Comparison of ENCODE assay signal across 18 cellular contexts in genomic region chr14:88864198-88864597, GRCh38. TPM values are rescaled to one million over a fixed set of nuclear protein-coding genes. Genes with fewer than 3 reads are reported as not detected.
DNase-seq lines count a peak whose midpoint lies in the region; TF ChIP-seq lines count a peak whose summit lies in the region.
"Had no signal": no experiment of that assay in that cellular context is flagged by ENCODE, and none has a peak within 500 bp of the region (broad histone marks: within the 10 kb centered on the region; RNA-seq: fewer than 3 reads in every experiment).

No MANE protein-coding gene starts in this region.

- peaks cover 0 to 58% of the 10 kb centered on the region in 2 experiments for H3K36me3 ChIP-seq in mesenchymal stem cell (ENCODE audit: control insufficient read depth in 1 of 2, insufficient read depth in 2 of 2, low read depth in 1 of 2, low read length in 2 of 2)

- peak overlapping the region; percentile 32; the same call in 1 of the 2 replicates for H3K27ac Mint-ChIP-seq in HFFc6
- H3K27ac Mint-ChIP-seq in chondrocyte (ENCODE audit: unreplicated experiment), result peak overlapping the region; percentile 49
- H3K27ac Mint-ChIP-seq in neural crest cell (ENCODE audit: unreplicated experiment), result peak overlapping the region; percentile 4
- H3K27ac Mint-ChIP-seq: B cell; CD4-positive, CD25-positive, alpha-beta regulatory T cell; CD8-positive, alpha-beta memory T cell; GM23338; IgD-negative memory B cell had no signal

- no peak overlapping the region for H3K14ac ChIP-seq in mesenchymal stem cell (ENCODE audit: low read length in 2 of 2)

- peaks cover 60% of the 10 kb centered on the region for H3K36me3 Mint-ChIP-seq in HFFc6 (ENCODE audit: low read depth)
- H3K36me3 Mint-ChIP-seq in chondrocyte (ENCODE audit: low read depth), result peaks cover 9% of the 10 kb centered on the region
- peaks cover 16% of the 10 kb centered on the region for H3K36me3 Mint-ChIP-seq in neural crest cell (ENCODE audit: low read depth)

- no peak overlapping the region for H2BK5ac ChIP-seq in mesenchymal stem cell (ENCODE audit: low read depth, low read length, poor library complexity, severe bottlenecking)

- H3K9ac ChIP-seq in mesenchymal stem cell (ENCODE audit: low read length), result no peak overlapping the region
- H3K9ac ChIP-seq: BLaER1 treated with 17β-estradiol and CSF1 and Interleukin-3, amounts not matched to agents 10 nM and 100 nM had no signal

- H3K4me1 ChIP-seq in mesenchymal stem cell (ENCODE audit: control insufficient read depth, insufficient read depth, low read depth, low read length), result no peaks in the 10 kb centered on the region
- H3K4me1 ChIP-seq: BLaER1 treated with 17β-estradiol and CSF1 and Interleukin-3, amounts not matched to agents 10 nM and 100 nM had no signal

- no peak overlapping the region for H3K4me2 ChIP-seq in mesenchymal stem cell (ENCODE audit: low read length, poor library complexity, severe bottlenecking)
- H3K4me2 ChIP-seq: BLaER1 treated with 17β-estradiol and CSF1 and Interleukin-3, amounts not matched to agents 10 nM and 100 nM; GM23338 had no signal

- H3K9me3 Mint-ChIP-seq in HFFc6 (0 out of 2 replicates have a peak, but pooled peaks cover 1% of the 10 kb centered on the region), chondrocyte (ENCODE audit: low read depth) (peaks cover 1% of the 10 kb centered on the region), neural crest cell (peaks cover 1% of the 10 kb centered on the region)

- H3K4me3 Mint-ChIP-seq in HFFc6 (no peak overlapping the region), chondrocyte (ENCODE audit: unreplicated experiment) (no peak overlapping the region), neural crest cell (no peak overlapping the region)
- H3K4me3 Mint-ChIP-seq: B cell; CD4-positive, CD25-positive, alpha-beta regulatory T cell; CD8-positive, alpha-beta memory T cell; GM23338; IgD-negative memory B cell had no signal

- TF ChIP-seq CTCF in HFFc6 (IDR thresholded peaks at IDR 0.05) (no peak), chondrocyte (IDR thresholded peaks at IDR 0.05) (no peak), neural crest cell (conservative IDR thresholded peaks at IDR 0.05) (no peak)

- H3K79me1 ChIP-seq in mesenchymal stem cell (replicated peaks; ENCODE audit: low read length, poor library complexity, severe bottlenecking), result peaks cover 2% of the 10 kb centered on the region

- H4K91ac ChIP-seq in mesenchymal stem cell (ENCODE audit: low read length), result no peak overlapping the region

- no peak overlapping the region for H3K4ac ChIP-seq in mesenchymal stem cell (ENCODE audit: low read depth in 1 of 2, low read length in 2 of 2)

- DNase-seq in HFFc6 (no peak), chondrocyte (ENCODE audit: low spot score) (no peak), mesenchymal stem cell (peak; percentile 17), neural crest cell (ENCODE audit: low read depth, low spot score) (no peak), NCI-H2107 (lab: John Stamatoyannopoulos, UW) (no peak), retina (no peak), NCI-H1092 (lab: John Stamatoyannopoulos, UW) (no peak)
- DNase-seq: CD4-positive, CD25-positive, alpha-beta regulatory T cell; CD8-positive, alpha-beta memory T cell; COR-L47; DMS 273 treated with DMSO at 0.1 percent for 48 hours; DMS53; DND-41; HCEC 1CT had no signal

- no peaks in the 10 kb centered on the region; the same call in 1 of the 2 replicates for H3K27me3 Mint-ChIP-seq in HFFc6 (ENCODE audit: insufficient read depth)
- no peaks in the 10 kb centered on the region for H3K27me3 Mint-ChIP-seq in chondrocyte (ENCODE audit: low read depth)
- H3K27me3 Mint-ChIP-seq in neural crest cell (ENCODE audit: low read depth), result no peaks in the 10 kb centered on the region
- H3K27me3 Mint-ChIP-seq: B cell, IgD-negative memory B cell had no signal

- no peak overlapping the region for H2BK120ac ChIP-seq in mesenchymal stem cell (ENCODE audit: low read depth, low read length)

- H3K18ac ChIP-seq in mesenchymal stem cell (ENCODE audit: low read depth in 1 of 2, low read length in 2 of 2), result no peak overlapping the region

- H4K8ac ChIP-seq in mesenchymal stem cell (ENCODE audit: low read length), result no peak overlapping the region

- H3K4me3 ChIP-seq in mesenchymal stem cell (ENCODE audit: insufficient read depth in 1 of 2, low read depth in 1 of 2, low read length in 2 of 2), result no peak overlapping the region
- H3K4me3 ChIP-seq: BLaER1 treated with 17β-estradiol and CSF1 and Interleukin-3, amounts not matched to agents 10 nM and 100 nM; GM23338 had no signal

- no peak overlapping the region for H3K23ac ChIP-seq in mesenchymal stem cell (ENCODE audit: low read length in 2 of 2)

- H3K9me3 ChIP-seq in mesenchymal stem cell (ENCODE audit: control insufficient read depth, low read length), result peaks cover under 1% of the 10 kb centered on the region

- no CpG with 5 or more reads among the region's 1 CpG for WGBS in mesenchymal stem cell

- no peak overlapping the region for H2AK5ac ChIP-seq in mesenchymal stem cell (ENCODE audit: low read length, severe bottlenecking)

- H3K27ac ChIP-seq in mesenchymal stem cell (ENCODE audit: low read length, poor library complexity, severe bottlenecking), result no peak overlapping the region
- H3K27ac ChIP-seq: BLaER1 treated with 17β-estradiol and CSF1 and Interleukin-3, amounts not matched to agents 10 nM and 100 nM had no signal

- no peaks in the 10 kb centered on the region for H3K27me3 ChIP-seq in mesenchymal stem cell (ENCODE audit: control insufficient read depth in 1 of 2, insufficient read depth in 1 of 2, low read length in 2 of 2)
- H3K27me3 ChIP-seq: BLaER1 treated with 17β-estradiol and CSF1 and Interleukin-3, amounts not matched to agents 10 nM and 100 nM had no signal

- no peak overlapping the region for H2BK12ac ChIP-seq in mesenchymal stem cell (ENCODE audit: low read length in 2 of 2)

- H3K4me1 Mint-ChIP-seq in HFFc6 (ENCODE audit: low read depth), result peaks cover 49% of the 10 kb centered on the region
- H3K4me1 Mint-ChIP-seq in chondrocyte (ENCODE audit: low read depth), result peaks cover under 1% of the 10 kb centered on the region
- peaks cover 23% of the 10 kb centered on the region for H3K4me1 Mint-ChIP-seq in neural crest cell
- H3K4me1 Mint-ChIP-seq: B cell; CD4-positive, CD25-positive, alpha-beta regulatory T cell; CD8-positive, alpha-beta memory T cell had no signal

- H2BK15ac ChIP-seq in mesenchymal stem cell (ENCODE audit: low read depth, poor library complexity, severe bottlenecking), result no peak overlapping the region

- H2AFZ ChIP-seq in mesenchymal stem cell (ENCODE audit: low read depth, low read length), result no peak overlapping the region
- H2AFZ ChIP-seq: GM23338 had no signal

RNA-seq across cellular contexts. Expression of gene TTC8, which starts 39.7 kb away (rescaled TPM):
- 10 to 100 TPM; 51.3 to 70.0 (median 58.5) TPM for total RNA-seq in HFFc6 (2021; fragmentation: NEBNext Ultra II Directional; extraction: Animal tissue kit (Norgen Biotek cat#: 25700))
- 25.9 to 32.6 TPM (median 27.2 TPM) in 3 replicates for total RNA-seq in chondrocyte
- polyA plus RNA-seq in mesenchymal stem cell (2013, experiment 1 of 2), result 27.9 TPM
- polyA plus RNA-seq in mesenchymal stem cell (2013, experiment 2 of 2), result 29.4 TPM
- total RNA-seq in neural crest cell, result 24.7 and 29.1 TPM in 2 replicates
